ENCODE assay signal across 8 cellular contexts in genomic region chr9:32879335-32879734, GRCh38.
"Had no signal": no experiment of that assay in that cellular context is flagged by ENCODE, and none has a peak within 500 bp of the region (broad histone marks: within the 10 kb centered on the region; RNA-seq: fewer than 3 reads in every experiment).

No MANE protein-coding gene starts in this region.

- ATAC-seq: HCT116, K562 had no signal

- H3K9me3 Mint-ChIP-seq: H9, HFFc6 had no signal

- H3K4me3 Mint-ChIP-seq: H9, HFFc6 had no signal

- H2AFZ ChIP-seq: GM23248 had no signal

- H3K4me3 ChIP-seq: GM23248, K562 had no signal

- H3K27ac Mint-ChIP-seq: HFFc6 had no signal

- H3K27ac ChIP-seq: GM23248 had no signal

- DNase-seq: GM23248, H9, HFFc6, IMR-90, KG1 had no signal

- H3K9ac ChIP-seq: GM23248 had no signal

- FAIRE-seq: HTR-8/SVneo, K562 had no signal
